ENCODE assay signal across 11 cellular contexts in genomic region chrX:68443155-68443868, GRCh38. TPM values are rescaled to one million over a fixed set of nuclear protein-coding genes. Genes with fewer than 3 reads are reported as not detected.
A peak's percentile ranks its signal among the peaks of the same experiment; 100 is the strongest.
DNase-seq lines count a peak whose midpoint lies in the region; ATAC-seq lines count a peak whose summit lies in the region.
"Had no signal": no experiment of that assay in that cellular context is flagged by ENCODE, and none has a peak within 500 bp of the region (broad histone marks: within the 10 kb centered on the region; RNA-seq: fewer than 3 reads in every experiment).

No MANE protein-coding gene starts in this region.

- no peak overlapping the region for H3K4me3 ChIP-seq in trophoblast cell (ENCODE audit: low read depth, low read length)
- H3K4me3 ChIP-seq: pancreas had no signal

- no peak overlapping the region for H2AFZ ChIP-seq in trophoblast cell (ENCODE audit: insufficient read depth, low read length, poor library complexity)

- peak; percentile 57 to 75 for ATAC-seq in activated T-cell treated with anti-CD3 and anti-CD28 coated beads, Interleukin-2, amount 50 U/mL, for 4 hours
- ATAC-seq in HG03378 (IDR thresholded peaks at IDR 0.05; ENCODE audit: unreplicated experiment) (peak; percentile 85), GM19397 (IDR thresholded peaks at IDR 0.05; ENCODE audit: unreplicated experiment) (no peak)
- ATAC-seq: pancreas had no signal

- H3K36me3 Mint-ChIP-seq in activated T-cell treated with anti-CD3 and anti-CD28 coated beads, Interleukin-2, amount 50 U/mL, for 4 hours (ENCODE audit: insufficient read depth) = no peaks in the 10 kb centered on the region
- H3K36me3 Mint-ChIP-seq in activated T-cell treated with anti-CD3 and anti-CD28 coated beads, Interleukin-2, amount 50 U/mL, for 24 hours (ENCODE audit: low read depth) = no peaks in the 10 kb centered on the region
- no peaks in the 10 kb centered on the region for H3K36me3 Mint-ChIP-seq in activated CD4-positive, alpha-beta memory T cell treated with anti-CD3 and anti-CD28 coated beads for 36 hours

- H3K27me3 ChIP-seq in trophoblast cell (ENCODE audit: insufficient read depth, low read length) = no peaks in the 10 kb centered on the region

- no peak overlapping the region for H3K14ac ChIP-seq in trophoblast cell (ENCODE audit: low read length)

- H4K91ac ChIP-seq in trophoblast cell (ENCODE audit: low read depth, low read length) = no peak overlapping the region

- no peaks in the 10 kb centered on the region for H3K4me1 ChIP-seq in trophoblast cell (ENCODE audit: control insufficient read depth in 1 of 2, insufficient read depth in 2 of 2, low read length in 2 of 2)

- no peak overlapping the region for H3K4me3 Mint-ChIP-seq in activated T-cell treated with anti-CD3 and anti-CD28 coated beads, Interleukin-2, amount 50 U/mL, for 4 hours
- H3K4me3 Mint-ChIP-seq in activated T-cell treated with anti-CD3 and anti-CD28 coated beads, Interleukin-2, amount 50 U/mL, for 24 hours = no peak overlapping the region
- H3K4me3 Mint-ChIP-seq in activated CD4-positive, alpha-beta memory T cell treated with anti-CD3 and anti-CD28 coated beads for 36 hours = no peak overlapping the region

- H3K9ac ChIP-seq in trophoblast cell (ENCODE audit: low read length) = no peak overlapping the region

- peaks cover 9% of the 10 kb centered on the region for H3K4me1 Mint-ChIP-seq in activated T-cell treated with anti-CD3 and anti-CD28 coated beads, Interleukin-2, amount 50 U/mL, for 4 hours (ENCODE audit: low read depth)
- H3K4me1 Mint-ChIP-seq in activated T-cell treated with anti-CD3 and anti-CD28 coated beads, Interleukin-2, amount 50 U/mL, for 24 hours (ENCODE audit: low read depth) = peaks cover 10% of the 10 kb centered on the region
- peaks cover 8% of the 10 kb centered on the region for H3K4me1 Mint-ChIP-seq in activated CD4-positive, alpha-beta memory T cell treated with anti-CD3 and anti-CD28 coated beads for 36 hours (ENCODE audit: low read depth)

- no peaks in the 10 kb centered on the region for H3K79me1 ChIP-seq in trophoblast cell (ENCODE audit: low read length)

- H3K9me3 ChIP-seq in trophoblast cell (ENCODE audit: insufficient read depth, low read depth, low read length) = no peaks in the 10 kb centered on the region
- H3K9me3 ChIP-seq: pancreas had no signal

- no peaks in the 10 kb centered on the region for H3K79me2 ChIP-seq in trophoblast cell (ENCODE audit: control insufficient read depth, insufficient read depth, low read length, poor library complexity)

- H2BK12ac ChIP-seq in trophoblast cell (ENCODE audit: low read length) = no peak overlapping the region

- H2BK120ac ChIP-seq in trophoblast cell (ENCODE audit: insufficient read depth, low read length, poor library complexity) = no peak overlapping the region

- H3K4me2 ChIP-seq in trophoblast cell (ENCODE audit: low read length) = no peak overlapping the region

- no peak for DNase-seq in activated T-cell treated with anti-CD3 and anti-CD28 coated beads, Interleukin-2, amount 50 U/mL, for 4 hours
- DNase-seq in activated T-cell treated with anti-CD3 and anti-CD28 coated beads, Interleukin-2, amount 50 U/mL, for 24 hours = no peak
- peak; percentile 18 for DNase-seq in activated CD4-positive, alpha-beta memory T cell treated with anti-CD3 and anti-CD28 coated beads for 36 hours
- DNase-seq in trophoblast cell (peak; percentile 28 to 71), NCI-H526 treated with DMSO at 0.1 percent for 48 hours (lab: John Stamatoyannopoulos, UW) (no peak), cerebellar cortex (ENCODE audit: low spot score) (no peak)
- DNase-seq: AML-193, NCI-H345, pancreas had no signal

- H3K27ac ChIP-seq in trophoblast cell (ENCODE audit: low read depth, low read length) = no peak overlapping the region
- H3K27ac ChIP-seq: pancreas had no signal

- CTCF ChIA-PET in activated CD4-positive, alpha-beta memory T cell treated with anti-CD3 and anti-CD28 coated beads for 36 hours (lab: Charles Lee) = no interaction called here

- no peak overlapping the region for H3K4ac ChIP-seq in trophoblast cell (ENCODE audit: low read depth, low read length)

- H3K36me3 ChIP-seq in trophoblast cell (ENCODE audit: control insufficient read depth in 1 of 2, insufficient read depth in 2 of 2, low read length in 2 of 2) = no peaks in the 10 kb centered on the region
- H3K36me3 ChIP-seq: pancreas had no signal

- H4K8ac ChIP-seq in trophoblast cell (ENCODE audit: low read depth, low read length) = no peak overlapping the region

- no peak overlapping the region for H3K27ac Mint-ChIP-seq in activated T-cell treated with anti-CD3 and anti-CD28 coated beads, Interleukin-2, amount 50 U/mL, for 24 hours
- H3K27ac Mint-ChIP-seq in activated CD4-positive, alpha-beta memory T cell treated with anti-CD3 and anti-CD28 coated beads for 36 hours = no peak overlapping the region

- no peak overlapping the region for H3K18ac ChIP-seq in trophoblast cell (ENCODE audit: low read length)

- H2BK5ac ChIP-seq in trophoblast cell (ENCODE audit: low read depth, low read length, poor library complexity) = no peak overlapping the region

- WGBS in trophoblast cell (ENCODE audit: extremely low coverage, insufficient coverage, insufficient read length) = no CpG with 5 or more reads among the region's 6 CpGs

- no peaks in the 10 kb centered on the region for H3K9me3 Mint-ChIP-seq in activated T-cell treated with anti-CD3 and anti-CD28 coated beads, Interleukin-2, amount 50 U/mL, for 4 hours
- no peaks in the 10 kb centered on the region for H3K9me3 Mint-ChIP-seq in activated T-cell treated with anti-CD3 and anti-CD28 coated beads, Interleukin-2, amount 50 U/mL, for 24 hours
- no peaks in the 10 kb centered on the region for H3K9me3 Mint-ChIP-seq in activated CD4-positive, alpha-beta memory T cell treated with anti-CD3 and anti-CD28 coated beads for 36 hours

- POLR2A ChIA-PET in activated CD4-positive, alpha-beta memory T cell treated with anti-CD3 and anti-CD28 coated beads for 36 hours (lab: Charles Lee) = no interaction called here

- no peak overlapping the region for H4K12ac ChIP-seq in trophoblast cell (ENCODE audit: low read depth, low read length)

- intact Hi-C loops in activated CD4-positive, alpha-beta memory T cell treated with anti-CD3 and anti-CD28 coated beads for 36 hours (cut with micrococcal nuclease) = no loop called here

- H3K27me3 Mint-ChIP-seq in activated T-cell treated with anti-CD3 and anti-CD28 coated beads, Interleukin-2, amount 50 U/mL, for 4 hours (ENCODE audit: low read depth) = peaks cover 10% of the 10 kb centered on the region
- H3K27me3 Mint-ChIP-seq in activated T-cell treated with anti-CD3 and anti-CD28 coated beads, Interleukin-2, amount 50 U/mL, for 24 hours = peaks cover 60% of the 10 kb centered on the region
- H3K27me3 Mint-ChIP-seq in activated CD4-positive, alpha-beta memory T cell treated with anti-CD3 and anti-CD28 coated beads for 36 hours = peaks cover 5% of the 10 kb centered on the region

- no peak overlapping the region for H3K23ac ChIP-seq in trophoblast cell (ENCODE audit: low read length)

- H2AK5ac ChIP-seq in trophoblast cell (ENCODE audit: low read length) = no peak overlapping the region

RNA-seq across cellular contexts. Expression of gene OPHN1, which starts 10.0 kb away (rescaled TPM):
- under 1 TPM; 0.08 to 0.33 (median 0.11) TPM for total RNA-seq in activated T-cell treated with anti-CD3 and anti-CD28 coated beads, Interleukin-2, amount 50 U/mL, for 4 hours
- total RNA-seq in activated CD4-positive, alpha-beta memory T cell treated with anti-CD3 and anti-CD28 coated beads for 36 hours = under 1 TPM; 0.21 to 0.46 TPM
- 4.2 and 6.3 TPM in 2 replicates for polyA plus RNA-seq in trophoblast cell (2013)

RNA-seq across cellular contexts. Expression of gene YIPF6, which starts 55.5 kb away (rescaled TPM):
- 10 to 100 TPM; 18.1 to 23.4 (median 19.4) TPM for total RNA-seq in activated T-cell treated with anti-CD3 and anti-CD28 coated beads, Interleukin-2, amount 50 U/mL, for 4 hours
- total RNA-seq in activated CD4-positive, alpha-beta memory T cell treated with anti-CD3 and anti-CD28 coated beads for 36 hours = 10 to 100 TPM; 24.2 to 26.1 TPM
- polyA plus RNA-seq in trophoblast cell (2013) = 15.2 and 15.9 TPM in 2 replicates

Comparison
In these comparisons a context has a peak if more than half of its experiments do, and no peak if none do; other contexts are left out.
1. DNase-seq: peak in activated CD4-positive, alpha-beta memory T cell treated with anti-CD3 and anti-CD28 coated beads for 36 hours (single experiment) and trophoblast cell (2 of 2); none in activated T-cell treated with anti-CD3 and anti-CD28 coated beads, Interleukin-2, amount 50 U/mL, for 4 hours (single experiment), activated T-cell treated with anti-CD3 and anti-CD28 coated beads, Interleukin-2, amount 50 U/mL, for 24 hours (single experiment), NCI-H526 treated with DMSO at 0.1 percent for 48 hours (single experiment) and cerebellar cortex (single experiment).